ENCODE assay signal across 1 cellular context in the genomic region with DNA sequence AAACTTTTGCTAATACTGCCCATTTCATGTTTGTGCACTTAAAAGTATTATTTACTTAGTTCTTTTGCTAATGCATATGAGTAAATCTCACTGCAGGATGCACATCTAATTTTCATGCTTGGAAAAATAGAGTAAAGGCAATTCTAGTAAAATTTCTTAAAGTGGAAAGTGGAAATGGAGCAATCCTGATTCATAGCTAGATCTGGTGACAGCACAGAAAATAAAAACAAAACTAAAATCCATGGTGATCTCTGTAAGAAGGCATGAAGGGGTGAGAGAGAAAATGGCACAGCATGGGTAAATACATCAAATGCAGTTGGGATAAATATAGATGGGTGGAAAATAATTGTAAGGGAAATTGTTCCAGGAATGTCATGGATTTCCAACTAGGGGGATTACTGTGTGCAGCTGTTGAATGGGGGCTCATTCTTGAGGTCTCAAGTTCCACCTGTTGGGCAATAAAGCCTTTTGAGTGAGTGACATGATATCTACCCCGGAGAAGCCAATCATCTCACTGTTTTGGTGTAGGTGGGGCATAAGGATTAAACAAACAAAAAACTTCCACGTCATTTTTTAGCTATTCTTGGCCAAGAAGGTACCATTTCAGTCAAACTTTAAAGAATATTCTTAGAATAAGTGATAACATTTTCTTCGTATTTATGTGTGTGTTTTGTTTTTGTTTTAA.
TF ChIP-seq lines count a peak whose summit lies in the region.

No MANE protein-coding gene starts in this region.

TF ChIP-seq in GM23338, 12 proteins besides CTCF, POLR2A, EP300 and RAD21 (continued from another document):
- TF ChIP-seq, protein P1, sequence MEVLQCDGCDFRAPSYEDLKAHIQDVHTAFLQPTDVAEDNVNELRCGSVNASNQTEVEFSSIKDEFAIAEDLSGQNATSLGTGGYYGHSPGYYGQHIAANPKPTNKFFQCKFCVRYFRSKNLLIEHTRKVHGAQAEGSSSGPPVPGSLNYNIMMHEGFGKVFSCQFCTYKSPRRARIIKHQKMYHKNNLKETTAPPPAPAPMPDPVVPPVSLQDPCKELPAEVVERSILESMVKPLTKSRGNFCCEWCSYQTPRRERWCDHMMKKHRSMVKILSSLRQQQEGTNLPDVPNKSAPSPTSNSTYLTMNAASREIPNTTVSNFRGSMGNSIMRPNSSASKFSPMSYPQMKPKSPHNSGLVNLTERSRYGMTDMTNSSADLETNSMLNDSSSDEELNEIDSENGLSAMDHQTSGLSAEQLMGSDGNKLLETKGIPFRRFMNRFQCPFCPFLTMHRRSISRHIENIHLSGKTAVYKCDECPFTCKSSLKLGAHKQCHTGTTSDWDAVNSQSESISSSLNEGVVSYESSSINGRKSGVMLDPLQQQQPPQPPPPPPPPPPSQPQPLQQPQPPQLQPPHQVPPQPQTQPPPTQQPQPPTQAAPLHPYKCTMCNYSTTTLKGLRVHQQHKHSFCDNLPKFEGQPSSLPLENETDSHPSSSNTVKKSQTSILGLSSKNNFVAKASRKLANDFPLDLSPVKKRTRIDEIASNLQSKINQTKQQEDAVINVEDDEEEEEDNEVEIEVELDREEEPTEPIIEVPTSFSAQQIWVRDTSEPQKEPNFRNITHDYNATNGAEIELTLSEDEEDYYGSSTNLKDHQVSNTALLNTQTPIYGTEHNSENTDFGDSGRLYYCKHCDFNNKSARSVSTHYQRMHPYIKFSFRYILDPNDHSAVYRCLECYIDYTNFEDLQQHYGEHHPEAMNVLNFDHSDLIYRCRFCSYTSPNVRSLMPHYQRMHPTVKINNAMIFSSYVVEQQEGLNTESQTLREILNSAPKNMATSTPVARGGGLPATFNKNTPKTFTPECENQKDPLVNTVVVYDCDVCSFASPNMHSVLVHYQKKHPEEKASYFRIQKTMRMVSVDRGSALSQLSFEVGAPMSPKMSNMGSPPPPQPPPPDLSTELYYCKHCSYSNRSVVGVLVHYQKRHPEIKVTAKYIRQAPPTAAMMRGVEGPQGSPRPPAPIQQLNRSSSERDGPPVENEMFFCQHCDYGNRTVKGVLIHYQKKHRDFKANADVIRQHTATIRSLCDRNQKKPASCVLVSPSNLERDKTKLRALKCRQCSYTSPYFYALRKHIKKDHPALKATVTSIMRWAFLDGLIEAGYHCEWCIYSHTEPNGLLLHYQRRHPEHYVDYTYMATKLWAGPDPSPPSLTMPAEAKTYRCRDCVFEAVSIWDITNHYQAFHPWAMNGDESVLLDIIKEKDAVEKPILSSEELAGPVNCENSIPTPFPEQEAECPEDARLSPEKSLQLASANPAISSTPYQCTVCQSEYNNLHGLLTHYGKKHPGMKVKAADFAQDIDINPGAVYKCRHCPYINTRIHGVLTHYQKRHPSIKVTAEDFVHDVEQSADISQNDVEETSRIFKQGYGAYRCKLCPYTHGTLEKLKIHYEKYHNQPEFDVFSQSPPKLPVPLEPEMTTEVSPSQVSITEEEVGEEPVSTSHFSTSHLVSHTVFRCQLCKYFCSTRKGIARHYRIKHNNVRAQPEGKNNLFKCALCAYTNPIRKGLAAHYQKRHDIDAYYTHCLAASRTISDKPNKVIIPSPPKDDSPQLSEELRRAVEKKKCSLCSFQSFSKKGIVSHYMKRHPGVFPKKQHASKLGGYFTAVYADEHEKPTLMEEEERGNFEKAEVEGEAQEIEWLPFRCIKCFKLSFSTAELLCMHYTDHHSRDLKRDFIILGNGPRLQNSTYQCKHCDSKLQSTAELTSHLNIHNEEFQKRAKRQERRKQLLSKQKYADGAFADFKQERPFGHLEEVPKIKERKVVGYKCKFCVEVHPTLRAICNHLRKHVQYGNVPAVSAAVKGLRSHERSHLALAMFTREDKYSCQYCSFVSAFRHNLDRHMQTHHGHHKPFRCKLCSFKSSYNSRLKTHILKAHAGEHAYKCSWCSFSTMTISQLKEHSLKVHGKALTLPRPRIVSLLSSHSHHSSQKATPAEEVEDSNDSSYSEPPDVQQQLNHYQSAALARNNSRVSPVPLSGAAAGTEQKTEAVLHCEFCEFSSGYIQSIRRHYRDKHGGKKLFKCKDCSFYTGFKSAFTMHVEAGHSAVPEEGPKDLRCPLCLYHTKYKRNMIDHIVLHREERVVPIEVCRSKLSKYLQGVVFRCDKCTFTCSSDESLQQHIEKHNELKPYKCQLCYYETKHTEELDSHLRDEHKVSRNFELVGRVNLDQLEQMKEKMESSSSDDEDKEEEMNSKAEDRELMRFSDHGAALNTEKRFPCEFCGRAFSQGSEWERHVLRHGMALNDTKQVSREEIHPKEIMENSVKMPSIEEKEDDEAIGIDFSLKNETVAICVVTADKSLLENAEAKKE (CRISPR knock-in tag; IDR thresholded peaks at IDR 0.05): no peak
- TF ChIP-seq EZH2 (IDR thresholded peaks at IDR 0.05; ENCODE audit: low read depth, unreplicated experiment) (no peak), POLR2AphosphoS5 (IDR thresholded peaks at IDR 0.05; ENCODE audit: low read depth) (no peak), ZNF331 (CRISPR knock-in tag; IDR thresholded peaks at IDR 0.05; ENCODE audit: low read depth) (no peak), JUNB (IDR thresholded peaks at IDR 0.05; ENCODE audit: unreplicated experiment) (no peak), NANOG (IDR thresholded peaks at IDR 0.05; ENCODE audit: borderline replicate concordance) (no peak), EZH2phosphoT487 (IDR thresholded peaks at IDR 0.05; ENCODE audit: unreplicated experiment) (no peak), ZNF114 (CRISPR knock-in tag; IDR thresholded peaks at IDR 0.05) (no peak), STAT1 (IDR thresholded peaks at IDR 0.05; ENCODE audit: unreplicated experiment) (no peak)
- TF ChIP-seq, protein P2, sequence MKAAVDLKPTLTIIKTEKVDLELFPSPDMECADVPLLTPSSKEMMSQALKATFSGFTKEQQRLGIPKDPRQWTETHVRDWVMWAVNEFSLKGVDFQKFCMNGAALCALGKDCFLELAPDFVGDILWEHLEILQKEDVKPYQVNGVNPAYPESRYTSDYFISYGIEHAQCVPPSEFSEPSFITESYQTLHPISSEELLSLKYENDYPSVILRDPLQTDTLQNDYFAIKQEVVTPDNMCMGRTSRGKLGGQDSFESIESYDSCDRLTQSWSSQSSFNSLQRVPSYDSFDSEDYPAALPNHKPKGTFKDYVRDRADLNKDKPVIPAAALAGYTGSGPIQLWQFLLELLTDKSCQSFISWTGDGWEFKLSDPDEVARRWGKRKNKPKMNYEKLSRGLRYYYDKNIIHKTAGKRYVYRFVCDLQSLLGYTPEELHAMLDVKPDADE (IDR thresholded peaks at IDR 0.05): no peak
- TF ChIP-seq, protein P3, sequence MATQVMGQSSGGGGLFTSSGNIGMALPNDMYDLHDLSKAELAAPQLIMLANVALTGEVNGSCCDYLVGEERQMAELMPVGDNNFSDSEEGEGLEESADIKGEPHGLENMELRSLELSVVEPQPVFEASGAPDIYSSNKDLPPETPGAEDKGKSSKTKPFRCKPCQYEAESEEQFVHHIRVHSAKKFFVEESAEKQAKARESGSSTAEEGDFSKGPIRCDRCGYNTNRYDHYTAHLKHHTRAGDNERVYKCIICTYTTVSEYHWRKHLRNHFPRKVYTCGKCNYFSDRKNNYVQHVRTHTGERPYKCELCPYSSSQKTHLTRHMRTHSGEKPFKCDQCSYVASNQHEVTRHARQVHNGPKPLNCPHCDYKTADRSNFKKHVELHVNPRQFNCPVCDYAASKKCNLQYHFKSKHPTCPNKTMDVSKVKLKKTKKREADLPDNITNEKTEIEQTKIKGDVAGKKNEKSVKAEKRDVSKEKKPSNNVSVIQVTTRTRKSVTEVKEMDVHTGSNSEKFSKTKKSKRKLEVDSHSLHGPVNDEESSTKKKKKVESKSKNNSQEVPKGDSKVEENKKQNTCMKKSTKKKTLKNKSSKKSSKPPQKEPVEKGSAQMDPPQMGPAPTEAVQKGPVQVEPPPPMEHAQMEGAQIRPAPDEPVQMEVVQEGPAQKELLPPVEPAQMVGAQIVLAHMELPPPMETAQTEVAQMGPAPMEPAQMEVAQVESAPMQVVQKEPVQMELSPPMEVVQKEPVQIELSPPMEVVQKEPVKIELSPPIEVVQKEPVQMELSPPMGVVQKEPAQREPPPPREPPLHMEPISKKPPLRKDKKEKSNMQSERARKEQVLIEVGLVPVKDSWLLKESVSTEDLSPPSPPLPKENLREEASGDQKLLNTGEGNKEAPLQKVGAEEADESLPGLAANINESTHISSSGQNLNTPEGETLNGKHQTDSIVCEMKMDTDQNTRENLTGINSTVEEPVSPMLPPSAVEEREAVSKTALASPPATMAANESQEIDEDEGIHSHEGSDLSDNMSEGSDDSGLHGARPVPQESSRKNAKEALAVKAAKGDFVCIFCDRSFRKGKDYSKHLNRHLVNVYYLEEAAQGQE (IDR thresholded peaks at IDR 0.05; ENCODE audit: unreplicated experiment): no peak
